9 cellular contexts compared by ENCODE assay signal in genomic region chr2:41791523-41791922, GRCh38.
DNase-seq lines count a peak whose midpoint lies in the region; ATAC-seq, FAIRE-seq and TF ChIP-seq lines count a peak whose summit lies in the region.
"Had no signal": no experiment of that assay in that cellular context is flagged by ENCODE, and none has a peak within 500 bp of the region (broad histone marks: within the 10 kb centered on the region; RNA-seq: fewer than 3 reads in every experiment).

No MANE protein-coding gene starts in this region.

- H3K4me1 Mint-ChIP-seq in nephron progenitor cell: no peaks in the 10 kb centered on the region

- in situ Hi-C loops in brain microvascular endothelial cell (cut with HindIII; ENCODE audit: low pct_ligation_motif_present, low sequenced_read_pairs): no loop called here

- H3K9ac ChIP-seq in kidney (ENCODE audit: low read length in 2 of 2): no peak overlapping the region

- H3K4me3 Mint-ChIP-seq in nephron progenitor cell: no peak overlapping the region

- no peaks in the 10 kb centered on the region for H3K36me3 ChIP-seq in brain microvascular endothelial cell (replicated peaks)
- H3K36me3 ChIP-seq in kidney (ENCODE audit: control insufficient read depth in 1 of 2, insufficient read depth in 2 of 2, low read length in 2 of 2): no peaks in the 10 kb centered on the region

- no peaks in the 10 kb centered on the region for H3K9me3 Mint-ChIP-seq in nephron progenitor cell

- peak; percentile 11 for DNase-seq in LoVo (ENCODE audit: low spot score)
- peak; percentile 34 for DNase-seq in brain microvascular endothelial cell
- DNase-seq in nephron progenitor cell: peak; percentile 77
- no peak for DNase-seq in globus pallidus (ENCODE audit: low spot score)
- no peak for DNase-seq in superior temporal gyrus (ENCODE audit: extremely low spot score)
- DNase-seq in kidney: no peak
- DNase-seq: NCI-H1105 treated with DMSO at 0.1 percent for 48 hours had no signal

- H3K27ac ChIP-seq in brain microvascular endothelial cell (no peak overlapping the region), kidney (ENCODE audit: low read depth in 2 of 2, low read length in 2 of 2) (no peak overlapping the region)

- H3K4me3 ChIP-seq in brain microvascular endothelial cell (ENCODE audit: low read depth, low read length) (no peak overlapping the region), kidney (ENCODE audit: low read length in 2 of 2) (no peak overlapping the region)

- no peak overlapping the region for H3K27ac Mint-ChIP-seq in nephron progenitor cell

- no peaks in the 10 kb centered on the region for H3K9me3 ChIP-seq in kidney (ENCODE audit: control insufficient read depth in 1 of 2, low read length in 2 of 2)

- H3K36me3 Mint-ChIP-seq in nephron progenitor cell (ENCODE audit: low read depth): no peaks in the 10 kb centered on the region

- ATAC-seq in GM18861 (IDR thresholded peaks at IDR 0.05; ENCODE audit: unreplicated experiment) (peak; percentile 45), HG02840 (IDR thresholded peaks at IDR 0.05; ENCODE audit: low FRiP score, unreplicated experiment) (no peak)

- H3K4me1 ChIP-seq in kidney (ENCODE audit: control insufficient read depth in 1 of 2, insufficient read depth in 1 of 2, low read depth in 1 of 2, low read length in 2 of 2): no peaks in the 10 kb centered on the region

- TF ChIP-seq CTCF in brain microvascular endothelial cell (IDR thresholded peaks at IDR 0.05; ENCODE audit: low read depth, low read length, missing control alignments): no peak
- no peak for TF ChIP-seq CTCF in nephron progenitor cell (IDR thresholded peaks at IDR 0.05)
- no peak for TF ChIP-seq CTCF in kidney (IDR thresholded peaks at IDR 0.05; ENCODE audit: borderline replicate concordance, extremely low read depth, insufficient read depth)

- no peaks in the 10 kb centered on the region for H3K27me3 ChIP-seq in brain microvascular endothelial cell (replicated peaks)

- FAIRE-seq in kidney (lab: Jason Lieb, UNC): no peak

- peaks cover 12% of the 10 kb centered on the region for H3K27me3 Mint-ChIP-seq in nephron progenitor cell (ENCODE audit: low read depth, poor library complexity)

- intact Hi-C loops in kidney (cut with DNase I): no loop called here

Comparison
In these comparisons a context has a peak if more than half of its experiments do, and no peak if none do; other contexts are left out.
1. DNase-seq: peak in LoVo (single experiment), brain microvascular endothelial cell (single experiment) and nephron progenitor cell (single experiment); none in globus pallidus (single experiment), superior temporal gyrus (single experiment) and kidney (single experiment).